1 cellular context compared by ENCODE assay signal in genomic region chr7:39609084-39609461, GRCh38.
TF ChIP-seq lines count a peak whose summit lies in the region.

No MANE protein-coding gene starts in this region.

TF ChIP-seq in SK-N-SH, 30 proteins besides CTCF, POLR2A, EP300 and RAD21 (continued from another document):
- TF ChIP-seq, protein P1, sequence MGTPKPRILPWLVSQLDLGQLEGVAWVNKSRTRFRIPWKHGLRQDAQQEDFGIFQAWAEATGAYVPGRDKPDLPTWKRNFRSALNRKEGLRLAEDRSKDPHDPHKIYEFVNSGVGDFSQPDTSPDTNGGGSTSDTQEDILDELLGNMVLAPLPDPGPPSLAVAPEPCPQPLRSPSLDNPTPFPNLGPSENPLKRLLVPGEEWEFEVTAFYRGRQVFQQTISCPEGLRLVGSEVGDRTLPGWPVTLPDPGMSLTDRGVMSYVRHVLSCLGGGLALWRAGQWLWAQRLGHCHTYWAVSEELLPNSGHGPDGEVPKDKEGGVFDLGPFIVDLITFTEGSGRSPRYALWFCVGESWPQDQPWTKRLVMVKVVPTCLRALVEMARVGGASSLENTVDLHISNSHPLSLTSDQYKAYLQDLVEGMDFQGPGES (IDR thresholded peaks at IDR 0.05; ENCODE audit: low read depth, low read length), result no peak
- no peak for TF ChIP-seq CHD2 (IDR thresholded peaks at IDR 0.05; ENCODE audit: low read length, partially characterized antibody)
- TF ChIP-seq, protein P2, sequence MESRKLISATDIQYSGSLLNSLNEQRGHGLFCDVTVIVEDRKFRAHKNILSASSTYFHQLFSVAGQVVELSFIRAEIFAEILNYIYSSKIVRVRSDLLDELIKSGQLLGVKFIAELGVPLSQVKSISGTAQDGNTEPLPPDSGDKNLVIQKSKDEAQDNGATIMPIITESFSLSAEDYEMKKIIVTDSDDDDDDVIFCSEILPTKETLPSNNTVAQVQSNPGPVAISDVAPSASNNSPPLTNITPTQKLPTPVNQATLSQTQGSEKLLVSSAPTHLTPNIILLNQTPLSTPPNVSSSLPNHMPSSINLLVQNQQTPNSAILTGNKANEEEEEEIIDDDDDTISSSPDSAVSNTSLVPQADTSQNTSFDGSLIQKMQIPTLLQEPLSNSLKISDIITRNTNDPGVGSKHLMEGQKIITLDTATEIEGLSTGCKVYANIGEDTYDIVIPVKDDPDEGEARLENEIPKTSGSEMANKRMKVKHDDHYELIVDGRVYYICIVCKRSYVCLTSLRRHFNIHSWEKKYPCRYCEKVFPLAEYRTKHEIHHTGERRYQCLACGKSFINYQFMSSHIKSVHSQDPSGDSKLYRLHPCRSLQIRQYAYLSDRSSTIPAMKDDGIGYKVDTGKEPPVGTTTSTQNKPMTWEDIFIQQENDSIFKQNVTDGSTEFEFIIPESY (IDR thresholded peaks at IDR 0.05; ENCODE audit: borderline replicate concordance, low read depth), result no peak
- no peak for TF ChIP-seq SIN3A (IDR thresholded peaks at IDR 0.05; ENCODE audit: borderline replicate concordance, low read depth, low read length)
- TF ChIP-seq ELF1 (IDR thresholded peaks at IDR 0.05), result no peak
- peak; percentile 63; the same call in 1 of the 2 replicates for TF ChIP-seq RCOR1 (IDR thresholded peaks at IDR 0.05; ENCODE audit: low read length)
- 0 out of 2 replicates have a peak, but pooled peaks have one; percentile 38 for TF ChIP-seq USF1 (IDR thresholded peaks at IDR 0.05; ENCODE audit: borderline replicate concordance, low read depth)
- TF ChIP-seq NFIC (IDR thresholded peaks at IDR 0.05; ENCODE audit: borderline replicate concordance), result peak; percentile 69
- TF ChIP-seq, protein P3, sequence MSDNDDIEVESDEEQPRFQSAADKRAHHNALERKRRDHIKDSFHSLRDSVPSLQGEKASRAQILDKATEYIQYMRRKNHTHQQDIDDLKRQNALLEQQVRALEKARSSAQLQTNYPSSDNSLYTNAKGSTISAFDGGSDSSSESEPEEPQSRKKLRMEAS (IDR thresholded peaks at IDR 0.05; ENCODE audit: low read depth), result no peak
- no peak for TF ChIP-seq MXI1 (IDR thresholded peaks at IDR 0.05; ENCODE audit: low read depth, low read length)
- no peak for TF ChIP-seq GABPA (IDR thresholded peaks at IDR 0.05; ENCODE audit: low read depth)
- TF ChIP-seq PBX3 (IDR thresholded peaks at IDR 0.05), result peak; percentile 76
- TF ChIP-seq EZH2phosphoT487 (IDR thresholded peaks at IDR 0.05; ENCODE audit: borderline replicate concordance, low read depth), result no peak
- no peak for TF ChIP-seq YY1 (IDR thresholded peaks at IDR 0.05; ENCODE audit: low read depth)
